8 cellular contexts compared by ENCODE assay signal in the genomic region with DNA sequence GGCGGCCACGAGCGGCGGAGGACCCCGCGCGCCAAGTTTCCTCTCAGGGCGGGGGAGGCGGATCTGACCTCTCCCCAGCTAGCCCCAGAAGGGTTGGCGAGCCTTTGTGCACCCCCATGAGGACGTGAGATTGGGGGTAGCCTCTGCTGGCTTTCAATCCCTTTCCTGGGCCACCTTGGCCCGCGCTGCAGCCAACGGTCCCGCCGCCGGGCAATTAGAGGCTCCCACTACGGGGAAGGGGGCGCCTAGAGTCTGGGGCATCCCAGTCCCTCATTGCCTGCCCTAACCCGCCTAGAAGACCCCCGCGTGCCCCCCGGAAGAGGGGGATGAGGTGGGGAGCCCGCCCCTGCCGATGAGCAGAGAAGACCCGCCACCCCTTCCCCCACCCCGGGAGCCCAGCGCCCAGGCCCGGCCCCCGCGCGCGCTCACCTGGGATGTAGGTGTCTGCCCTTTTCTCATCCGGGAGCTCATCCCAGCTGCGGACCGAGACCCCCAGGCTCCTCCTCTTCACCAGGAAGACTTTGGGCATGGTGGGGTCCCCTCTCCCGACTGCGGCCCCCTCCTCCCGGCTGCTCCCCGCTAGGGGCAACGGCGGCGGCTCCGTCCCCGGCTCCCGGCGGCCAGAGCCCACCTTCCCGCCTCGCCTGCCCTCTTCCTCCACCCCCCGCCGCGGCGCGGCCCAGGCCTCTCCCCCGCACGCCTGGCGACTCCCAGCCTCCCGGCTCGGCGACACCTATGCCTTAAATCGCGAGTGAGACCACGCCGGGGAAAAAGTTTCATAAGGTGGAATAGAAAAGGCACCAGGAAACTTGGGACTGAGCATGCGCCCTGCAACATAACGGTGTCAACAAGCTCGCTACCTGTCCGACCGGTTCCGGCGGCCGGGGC. TPM values are rescaled to one million over a fixed set of nuclear protein-coding genes. Genes with fewer than 3 reads are reported as not detected.
A peak's percentile ranks its signal among the peaks of the same experiment; 100 is the strongest.
DNase-seq lines count a peak whose midpoint lies in the region; ATAC-seq, FAIRE-seq and TF ChIP-seq lines count a peak whose summit lies in the region.

A gene (minus strand): TSS at position 811 of the 888 bp plus-strand sequence. CDS start 282 bp downstream, at position 529.

- H3K4me1 Mint-ChIP-seq in CD4-positive, alpha-beta memory T cell, result peaks cover 2 to 11% (median 8%) of the 10 kb centered on the region in 4 donors
- H3K4me1 Mint-ChIP-seq in activated T-helper 1 cell treated with anti-CD3 and anti-CD28 coated beads, Interleukin-12 subunit alpha, Interleukin-12 subunit beta, Interleukin-2, Interleukin-4 antibody, amounts not matched to agents 30 ng/mL and 10 ng/mL and 1 ng/mL, durations not matched to agents 14 hours and 24 hours and 36 hours (ENCODE audit: low read depth), result no peaks in the 10 kb centered on the region

- peaks cover 46 to 47% of the 10 kb centered on the region in 2 donors for H3K27me3 Mint-ChIP-seq in CD4-positive, alpha-beta memory T cell
- peaks cover 73% of the 10 kb centered on the region for H3K27me3 Mint-ChIP-seq in activated T-helper 1 cell treated with anti-CD3 and anti-CD28 coated beads, Interleukin-12 subunit alpha, Interleukin-12 subunit beta, Interleukin-2, Interleukin-4 antibody, amounts not matched to agents 30 ng/mL and 10 ng/mL and 1 ng/mL, durations not matched to agents 14 hours and 24 hours and 36 hours (ENCODE audit: insufficient read depth)

- CTCF ChIA-PET in CD4-positive, alpha-beta memory T cell (lab: Charles Lee; ENCODE audit: partially characterized antibody), result no interaction called here

- H3K27ac ChIP-seq in CD4-positive, alpha-beta memory T cell (ENCODE audit: low read depth, low read length), result no peak within 1 kb of the TSS
- H3K27ac ChIP-seq in kidney (ENCODE audit: low read depth in 2 of 2, low read length in 2 of 2), result no peak within 1 kb of the TSS
- no peak within 1 kb of the TSS for H3K27ac ChIP-seq in stomach smooth muscle (ENCODE audit: low read length)

- no peak within 1 kb of the TSS for H3K27ac Mint-ChIP-seq in CD4-positive, alpha-beta memory T cell
- H3K27ac Mint-ChIP-seq in activated T-helper 1 cell treated with anti-CD3 and anti-CD28 coated beads, Interleukin-12 subunit alpha, Interleukin-12 subunit beta, Interleukin-2, Interleukin-4 antibody, amounts not matched to agents 30 ng/mL and 10 ng/mL and 1 ng/mL, durations not matched to agents 14 hours and 24 hours and 36 hours, result no peak within 1 kb of the TSS

- POLR2A ChIA-PET in CD4-positive, alpha-beta memory T cell (lab: Charles Lee; ENCODE audit: partially characterized antibody), result no interaction called here

- H3K4me3 ChIP-seq in CD4-positive, alpha-beta memory T cell (ENCODE audit: low read length in 2 of 2), result no peak within 1 kb of the TSS
- H3K4me3 ChIP-seq in kidney (ENCODE audit: low read length in 2 of 2) (peak within 1 kb of the TSS; percentile 50 to 55), stomach smooth muscle (ENCODE audit: low read length in 2 of 2) (peak within 1 kb of the TSS; percentile 35 to 64)

- intact Hi-C loops in CD4-positive, alpha-beta memory T cell (cut with micrococcal nuclease), result no loop called here
- intact Hi-C loops in activated T-helper 1 cell treated with anti-CD3 and anti-CD28 coated beads, Interleukin-12 subunit alpha, Interleukin-12 subunit beta, Interleukin-2, Interleukin-4 antibody, amounts not matched to agents 30 ng/mL and 10 ng/mL and 1 ng/mL, durations not matched to agents 14 hours and 24 hours and 36 hours (cut with micrococcal nuclease), result loop anchor here (5.0 kb wide), 2 partner anchors 80 to 220 kb away; a partner anchor contains a TSS
- intact Hi-C loops in kidney (cut with DNase I), result no loop called here

- H3K36me3 ChIP-seq in CD4-positive, alpha-beta memory T cell (ENCODE audit: insufficient read depth, low read length), result no peaks in the 10 kb centered on the region
- H3K36me3 ChIP-seq in kidney (ENCODE audit: control insufficient read depth in 1 of 2, insufficient read depth in 2 of 2, low read length in 2 of 2), result no peaks in the 10 kb centered on the region
- H3K36me3 ChIP-seq in stomach smooth muscle (ENCODE audit: control insufficient read depth in 2 of 2, insufficient read depth in 2 of 2, low read length in 2 of 2), result no peaks in the 10 kb centered on the region

- ATAC-seq in HG02885 (IDR thresholded peaks at IDR 0.05; ENCODE audit: poor library complexity, unreplicated experiment) (no peak), omental fat pad (ENCODE audit: low FRiP score) (no peak), HG03342 (IDR thresholded peaks at IDR 0.05; ENCODE audit: unreplicated experiment) (no peak)

- FAIRE-seq in kidney (lab: Jason Lieb, UNC), result no peak

- H3K9ac ChIP-seq in kidney (ENCODE audit: low read length in 2 of 2) (peak within 1 kb of the TSS in 1 of 2 donors; percentile 61), stomach smooth muscle (ENCODE audit: low read length in 2 of 2) (no peak within 1 kb of the TSS)

- H3K36me3 Mint-ChIP-seq in CD4-positive, alpha-beta memory T cell, result no peaks in the 10 kb centered on the region
- no peaks in the 10 kb centered on the region for H3K36me3 Mint-ChIP-seq in activated T-helper 1 cell treated with anti-CD3 and anti-CD28 coated beads, Interleukin-12 subunit alpha, Interleukin-12 subunit beta, Interleukin-2, Interleukin-4 antibody, amounts not matched to agents 30 ng/mL and 10 ng/mL and 1 ng/mL, durations not matched to agents 14 hours and 24 hours and 36 hours (ENCODE audit: low read depth)

- DNase-seq in CD4-positive, alpha-beta memory T cell, result no peak
- peak; percentile 74 for DNase-seq in HuH-7 (ENCODE audit: low spot score)
- no peak for DNase-seq in activated T-helper 1 cell treated with anti-CD3 and anti-CD28 coated beads, Interleukin-12 subunit alpha, Interleukin-12 subunit beta, Interleukin-2, Interleukin-4 antibody, amounts not matched to agents 30 ng/mL and 10 ng/mL and 1 ng/mL, durations not matched to agents 14 hours and 24 hours and 36 hours (ENCODE audit: low spot score)
- DNase-seq in kidney, result peak; percentile 94
- no peak for DNase-seq in omental fat pad (ENCODE audit: low spot score)

- TF ChIP-seq CTCF in kidney (IDR thresholded peaks at IDR 0.05; ENCODE audit: borderline replicate concordance, extremely low read depth, insufficient read depth), result no peak
- TF ChIP-seq CTCF in omental fat pad (IDR thresholded peaks at IDR 0.05), result no peak

- peaks cover 0 to 5% (median 1%) of the 10 kb centered on the region in 8 donors for H3K9me3 Mint-ChIP-seq in CD4-positive, alpha-beta memory T cell
- H3K9me3 Mint-ChIP-seq in activated T-helper 1 cell treated with anti-CD3 and anti-CD28 coated beads, Interleukin-12 subunit alpha, Interleukin-12 subunit beta, Interleukin-2, Interleukin-4 antibody, amounts not matched to agents 30 ng/mL and 10 ng/mL and 1 ng/mL, durations not matched to agents 14 hours and 24 hours and 36 hours, result no peaks in the 10 kb centered on the region

- H3K4me1 ChIP-seq in CD4-positive, alpha-beta memory T cell (ENCODE audit: insufficient read depth, low read length), result no peaks in the 10 kb centered on the region
- H3K4me1 ChIP-seq in kidney (ENCODE audit: control insufficient read depth in 1 of 2, insufficient read depth in 1 of 2, low read depth in 1 of 2, low read length in 2 of 2) (peaks cover 0 to 4% of the 10 kb centered on the region in 2 donors), stomach smooth muscle (ENCODE audit: control insufficient read depth, insufficient read depth, low read length) (peaks cover 23% of the 10 kb centered on the region)

- peaks cover 29% of the 10 kb centered on the region for H3K27me3 ChIP-seq in CD4-positive, alpha-beta memory T cell (ENCODE audit: insufficient read depth, low read length)
- peaks cover 46 to 61% of the 10 kb centered on the region in 2 donors for H3K27me3 ChIP-seq in stomach smooth muscle (ENCODE audit: control insufficient read depth in 1 of 2, insufficient read depth in 2 of 2, low read length in 2 of 2)

- H3K4me3 Mint-ChIP-seq in CD4-positive, alpha-beta memory T cell, result peak within 1 kb of the TSS in 6 of 8 donors; percentile 18 to 91 (median 46)
- peak within 1 kb of the TSS; percentile 32 for H3K4me3 Mint-ChIP-seq in activated T-helper 1 cell treated with anti-CD3 and anti-CD28 coated beads, Interleukin-12 subunit alpha, Interleukin-12 subunit beta, Interleukin-2, Interleukin-4 antibody, amounts not matched to agents 30 ng/mL and 10 ng/mL and 1 ng/mL, durations not matched to agents 14 hours and 24 hours and 36 hours

- no peaks in the 10 kb centered on the region for H3K9me3 ChIP-seq in CD4-positive, alpha-beta memory T cell (ENCODE audit: control insufficient read depth in 1 of 2, low read length in 2 of 2)
- H3K9me3 ChIP-seq in kidney (ENCODE audit: control insufficient read depth in 1 of 2, low read length in 2 of 2) (no peaks in the 10 kb centered on the region), stomach smooth muscle (ENCODE audit: control insufficient read depth in 2 of 2, low read length in 2 of 2) (peaks cover 0 to 3% of the 10 kb centered on the region in 2 donors)

RNA-seq across cellular contexts. Expression of the gene that starts here (rescaled TPM):
- not detected for total RNA-seq in CD4-positive, alpha-beta memory T cell
- not detected for polyA plus RNA-seq in CD4-positive, alpha-beta memory T cell
- total RNA-seq in activated T-helper 1 cell treated with anti-CD3 and anti-CD28 coated beads, Interleukin-12 subunit alpha, Interleukin-12 subunit beta, Interleukin-2, Interleukin-4 antibody, amounts not matched to agents 30 ng/mL and 10 ng/mL and 1 ng/mL, durations not matched to agents 14 hours and 24 hours and 36 hours, result not detected in 2 replicates
- 4.8 TPM for total RNA-seq in kidney
- 4.1 TPM for polyA plus RNA-seq in kidney (ENCODE audit: insufficient read depth, low read depth, low replicate concordance)
- not detected for total RNA-seq in omental fat pad

Comparison
In these comparisons a context has a peak if more than half of its experiments do, and no peak if none do; other contexts are left out.
1. DNase-seq: peak in HuH-7 (single experiment) and kidney (single experiment); none in CD4-positive, alpha-beta memory T cell (0 of 5), activated T-helper 1 cell treated with anti-CD3 and anti-CD28 coated beads, Interleukin-12 subunit alpha, Interleukin-12 subunit beta, Interleukin-2, Interleukin-4 antibody, amounts not matched to agents 30 ng/mL and 10 ng/mL and 1 ng/mL, durations not matched to agents 14 hours and 24 hours and 36 hours (single experiment) and omental fat pad (single experiment).
2. H3K4me3 ChIP-seq: peak in kidney (2 of 2) and stomach smooth muscle (2 of 2); none in CD4-positive, alpha-beta memory T cell (0 of 2).